In genomic region chrY:20961512-20961911, GRCh38 we compare ENCODE assay signal across 15 cellular contexts.
DNase-seq lines count a peak whose midpoint lies in the region; ATAC-seq and TF ChIP-seq lines count a peak whose summit lies in the region.
"Had no signal": no experiment of that assay in that cellular context is flagged by ENCODE, and none has a peak within 500 bp of the region (broad histone marks: within the 10 kb centered on the region; RNA-seq: fewer than 3 reads in every experiment).

No MANE protein-coding gene starts in this region.

- peak overlapping the region; percentile 52 for H3K27ac Mint-ChIP-seq in activated CD4-positive, alpha-beta memory T cell treated with anti-CD3 and anti-CD28 coated beads, Interleukin-2, amount 10 ng/mL, durations not matched to agents 7 days and 5 days
- no peak overlapping the region for H3K27ac Mint-ChIP-seq in activated CD4-positive, alpha-beta memory T cell treated with anti-CD3 and anti-CD28 coated beads for 36 hours
- peak overlapping the region; percentile 75 for H3K27ac Mint-ChIP-seq in CD8-positive, alpha-beta T cell
- H3K27ac Mint-ChIP-seq in T-helper 17 cell: no peak overlapping the region
- H3K27ac Mint-ChIP-seq in activated T-helper 2 cell treated with anti-CD3 and anti-CD28 coated beads, Interferon-gamma antibody, Interleukin-2, Interleukin-4, amounts not matched to agents 10 μg/mL and 5 μg/mL and 100 μg/mL, durations not matched to agents 14 hours and 24 hours and 36 hours: peak overlapping the region; percentile 8
- H3K27ac Mint-ChIP-seq: CD14-positive monocyte had no signal

- POLR2A ChIA-PET in activated CD4-positive, alpha-beta memory T cell treated with anti-CD3 and anti-CD28 coated beads, Interleukin-2, amount 10 ng/mL, durations not matched to agents 7 days and 5 days (lab: Charles Lee): no interaction called here
- POLR2A ChIA-PET in activated CD4-positive, alpha-beta memory T cell treated with anti-CD3 and anti-CD28 coated beads for 36 hours (lab: Charles Lee): no interaction called here
- POLR2A ChIA-PET in CD8-positive, alpha-beta T cell (lab: Charles Lee): interaction anchor here (0.5 kb wide), 1 partner anchor 268 kb away, joined by 3 read pairs; no protein-coding TSS in a partner anchor

- H3K36me3 ChIP-seq in CD8-positive, alpha-beta T cell (ENCODE audit: insufficient read depth, low read length): no peaks in the 10 kb centered on the region
- H3K36me3 ChIP-seq in GM23248 (ENCODE audit: low read depth): no peaks in the 10 kb centered on the region
- no peaks in the 10 kb centered on the region for H3K36me3 ChIP-seq in tibial nerve
- H3K36me3 ChIP-seq: Peyer's patch had no signal

- H3K4me2 ChIP-seq in GM23248 (ENCODE audit: unreplicated experiment): no peak overlapping the region

- no peak for TF ChIP-seq POLR2A in tibial nerve (IDR thresholded peaks at IDR 0.05)

- TF ChIP-seq EP300 in tibial nerve (IDR thresholded peaks at IDR 0.05): no peak

- H3K4me3 ChIP-seq in CD8-positive, alpha-beta T cell (ENCODE audit: low read depth, low read length): no peak overlapping the region
- H3K4me3 ChIP-seq in GM23248: no peak overlapping the region
- no peak overlapping the region for H3K4me3 ChIP-seq in tibial nerve
- H3K4me3 ChIP-seq: Peyer's patch had no signal

- H3K9me2 ChIP-seq in GM23248 (ENCODE audit: insufficient read depth): no peaks in the 10 kb centered on the region

- peaks cover 23% of the 10 kb centered on the region for H3K4me1 Mint-ChIP-seq in activated CD4-positive, alpha-beta memory T cell treated with anti-CD3 and anti-CD28 coated beads, Interleukin-2, amount 10 ng/mL, durations not matched to agents 7 days and 5 days
- peaks cover 24% of the 10 kb centered on the region for H3K4me1 Mint-ChIP-seq in activated CD4-positive, alpha-beta memory T cell treated with anti-CD3 and anti-CD28 coated beads for 36 hours (ENCODE audit: low read depth)
- peaks cover 21% of the 10 kb centered on the region for H3K4me1 Mint-ChIP-seq in CD8-positive, alpha-beta T cell (ENCODE audit: low read depth)
- H3K4me1 Mint-ChIP-seq in T-helper 17 cell: peaks cover 8% of the 10 kb centered on the region
- H3K4me1 Mint-ChIP-seq in activated T-helper 2 cell treated with anti-CD3 and anti-CD28 coated beads, Interferon-gamma antibody, Interleukin-2, Interleukin-4, amounts not matched to agents 10 μg/mL and 5 μg/mL and 100 μg/mL, durations not matched to agents 14 hours and 24 hours and 36 hours (ENCODE audit: low read depth): peaks cover 35% of the 10 kb centered on the region
- H3K4me1 Mint-ChIP-seq: CD14-positive monocyte had no signal

- H3K4me3 Mint-ChIP-seq in activated CD4-positive, alpha-beta memory T cell treated with anti-CD3 and anti-CD28 coated beads, Interleukin-2, amount 10 ng/mL, durations not matched to agents 7 days and 5 days: no peak overlapping the region
- no peak overlapping the region for H3K4me3 Mint-ChIP-seq in activated CD4-positive, alpha-beta memory T cell treated with anti-CD3 and anti-CD28 coated beads for 36 hours
- H3K4me3 Mint-ChIP-seq in CD8-positive, alpha-beta T cell: peak overlapping the region; percentile 32
- peak overlapping the region; percentile 28 for H3K4me3 Mint-ChIP-seq in T-helper 17 cell
- H3K4me3 Mint-ChIP-seq in activated T-helper 2 cell treated with anti-CD3 and anti-CD28 coated beads, Interferon-gamma antibody, Interleukin-2, Interleukin-4, amounts not matched to agents 10 μg/mL and 5 μg/mL and 100 μg/mL, durations not matched to agents 14 hours and 24 hours and 36 hours (ENCODE audit: low read depth): peak overlapping the region; percentile 2
- H3K4me3 Mint-ChIP-seq: CD14-positive monocyte had no signal

- no peak for DNase-seq in activated CD4-positive, alpha-beta memory T cell treated with anti-CD3 and anti-CD28 coated beads, Interleukin-2, amount 10 ng/mL, durations not matched to agents 7 days and 5 days
- DNase-seq in activated CD4-positive, alpha-beta memory T cell treated with anti-CD3 and anti-CD28 coated beads for 36 hours: no peak
- no peak for DNase-seq in CD8-positive, alpha-beta T cell
- DNase-seq in T-helper 17 cell: no peak
- DNase-seq in activated T-helper 2 cell treated with anti-CD3 and anti-CD28 coated beads, Interferon-gamma antibody, Interleukin-2, Interleukin-4, amounts not matched to agents 10 μg/mL and 5 μg/mL and 100 μg/mL, durations not matched to agents 14 hours and 24 hours and 36 hours (ENCODE audit: low spot score): no peak
- no peak for DNase-seq in GM23248
- DNase-seq in tibial nerve (ENCODE audit: low spot score in 2 of 2): no peak
- DNase-seq: Karpas-422, NCI-H1694 treated with DMSO at 0.1 percent for 48 hours, NCI-H2081 treated with DMSO at 0.1 percent for 48 hours, NCI-H2171 treated with DMSO at 0.1 percent for 48 hours, NCI-H526, Peyer's patch had no signal

- peaks cover 19% of the 10 kb centered on the region for H3K4me1 ChIP-seq in CD8-positive, alpha-beta T cell (ENCODE audit: insufficient read depth, low read length)
- H3K4me1 ChIP-seq in GM23248 (ENCODE audit: insufficient read depth) (no peaks in the 10 kb centered on the region), tibial nerve (no peaks in the 10 kb centered on the region)
- H3K4me1 ChIP-seq: Peyer's patch had no signal

- H3F3A ChIP-seq in GM23248 (ENCODE audit: insufficient read depth): no peaks in the 10 kb centered on the region

- intact Hi-C loops in activated CD4-positive, alpha-beta memory T cell treated with anti-CD3 and anti-CD28 coated beads for 36 hours (cut with micrococcal nuclease): loop anchor here (10.0 kb wide), 1 partner anchor 303 kb away; no protein-coding TSS in a partner anchor
- intact Hi-C loops in CD8-positive, alpha-beta T cell (cut with DNase I, micrococcal nuclease): no loop called here
- intact Hi-C loops in activated T-helper 2 cell treated with anti-CD3 and anti-CD28 coated beads, Interferon-gamma antibody, Interleukin-2, Interleukin-4, amounts not matched to agents 10 μg/mL and 5 μg/mL and 100 μg/mL, durations not matched to agents 14 hours and 24 hours and 36 hours (cut with micrococcal nuclease): loop anchor here (5.0 to 10.0 kb wide), 2 partner anchors 41 to 303 kb away; no protein-coding TSS in a partner anchor

- ATAC-seq in CD8-positive, alpha-beta T cell: no peak
- ATAC-seq in T-helper 17 cell: no peak
- ATAC-seq: SK-N-SH treated with all-trans-retinoic acid at 6 μM for 48 hours had no signal

- WGBS in GM23248 (ENCODE audit: low coverage in 1 of 2, low lambda C conversion rate in 2 of 2, missing lambda C conversion rate in 2 of 2), 2 experiments: 25 to 62% methylated on average over 2 of the region's 2 CpGs
- 81% methylated on average over 2 of the region's 2 CpGs; no CpG with 5 or more reads in 1 of the 2 donors for WGBS in tibial nerve, 2 donors

- no peak overlapping the region for H3K9ac ChIP-seq in GM23248

- TF ChIP-seq CTCF in CD8-positive, alpha-beta T cell (IDR thresholded peaks at IDR 0.05): no peak
- TF ChIP-seq CTCF in tibial nerve (IDR thresholded peaks at IDR 0.05): no peak

- H3K36me3 Mint-ChIP-seq in activated CD4-positive, alpha-beta memory T cell treated with anti-CD3 and anti-CD28 coated beads, Interleukin-2, amount 10 ng/mL, durations not matched to agents 7 days and 5 days (ENCODE audit: low read depth): peaks cover 15% of the 10 kb centered on the region
- no peaks in the 10 kb centered on the region for H3K36me3 Mint-ChIP-seq in activated CD4-positive, alpha-beta memory T cell treated with anti-CD3 and anti-CD28 coated beads for 36 hours
- no peaks in the 10 kb centered on the region for H3K36me3 Mint-ChIP-seq in CD8-positive, alpha-beta T cell
- no peaks in the 10 kb centered on the region for H3K36me3 Mint-ChIP-seq in T-helper 17 cell (ENCODE audit: low read depth)
- peaks cover 10% of the 10 kb centered on the region for H3K36me3 Mint-ChIP-seq in activated T-helper 2 cell treated with anti-CD3 and anti-CD28 coated beads, Interferon-gamma antibody, Interleukin-2, Interleukin-4, amounts not matched to agents 10 μg/mL and 5 μg/mL and 100 μg/mL, durations not matched to agents 14 hours and 24 hours and 36 hours (ENCODE audit: low read depth)
- H3K36me3 Mint-ChIP-seq: CD14-positive monocyte had no signal

- no peaks in the 10 kb centered on the region for H4K20me1 ChIP-seq in GM23248 (ENCODE audit: insufficient read depth)

- H2AFZ ChIP-seq in GM23248: no peak overlapping the region

- in situ Hi-C loops in GM23248 (cut with MboI): no loop called here

- CTCF ChIA-PET in activated CD4-positive, alpha-beta memory T cell treated with anti-CD3 and anti-CD28 coated beads, Interleukin-2, amount 10 ng/mL, durations not matched to agents 7 days and 5 days (lab: Charles Lee): no interaction called here
- CTCF ChIA-PET in activated CD4-positive, alpha-beta memory T cell treated with anti-CD3 and anti-CD28 coated beads for 36 hours (lab: Charles Lee): no interaction called here
- CTCF ChIA-PET in CD8-positive, alpha-beta T cell (lab: Charles Lee): no interaction called here

- no peaks in the 10 kb centered on the region for H3K9me3 Mint-ChIP-seq in activated CD4-positive, alpha-beta memory T cell treated with anti-CD3 and anti-CD28 coated beads, Interleukin-2, amount 10 ng/mL, durations not matched to agents 7 days and 5 days
- no peaks in the 10 kb centered on the region for H3K9me3 Mint-ChIP-seq in activated CD4-positive, alpha-beta memory T cell treated with anti-CD3 and anti-CD28 coated beads for 36 hours
- no peaks in the 10 kb centered on the region for H3K9me3 Mint-ChIP-seq in CD8-positive, alpha-beta T cell
- peaks cover 16% of the 10 kb centered on the region for H3K9me3 Mint-ChIP-seq in activated T-helper 2 cell treated with anti-CD3 and anti-CD28 coated beads, Interferon-gamma antibody, Interleukin-2, Interleukin-4, amounts not matched to agents 10 μg/mL and 5 μg/mL and 100 μg/mL, durations not matched to agents 14 hours and 24 hours and 36 hours

- no peak overlapping the region for H3K27ac ChIP-seq in CD8-positive, alpha-beta T cell (ENCODE audit: low read depth, low read length)
- H3K27ac ChIP-seq in GM23248: no peak overlapping the region
- H3K27ac ChIP-seq in tibial nerve: no peak overlapping the region
- H3K27ac ChIP-seq: Peyer's patch had no signal

- H3K27me3 ChIP-seq in CD8-positive, alpha-beta T cell (ENCODE audit: insufficient read depth, low read length): no peaks in the 10 kb centered on the region
- H3K27me3 ChIP-seq in GM23248 (replicated peaks; ENCODE audit: insufficient read depth) (no peaks in the 10 kb centered on the region), tibial nerve (no peaks in the 10 kb centered on the region)
- H3K27me3 ChIP-seq: Peyer's patch had no signal

- no peaks in the 10 kb centered on the region for H3K27me3 Mint-ChIP-seq in activated CD4-positive, alpha-beta memory T cell treated with anti-CD3 and anti-CD28 coated beads, Interleukin-2, amount 10 ng/mL, durations not matched to agents 7 days and 5 days
- no peaks in the 10 kb centered on the region for H3K27me3 Mint-ChIP-seq in activated CD4-positive, alpha-beta memory T cell treated with anti-CD3 and anti-CD28 coated beads for 36 hours
- H3K27me3 Mint-ChIP-seq in CD8-positive, alpha-beta T cell (ENCODE audit: low read depth): no peaks in the 10 kb centered on the region
- H3K27me3 Mint-ChIP-seq in T-helper 17 cell: no peaks in the 10 kb centered on the region
- H3K27me3 Mint-ChIP-seq in activated T-helper 2 cell treated with anti-CD3 and anti-CD28 coated beads, Interferon-gamma antibody, Interleukin-2, Interleukin-4, amounts not matched to agents 10 μg/mL and 5 μg/mL and 100 μg/mL, durations not matched to agents 14 hours and 24 hours and 36 hours (ENCODE audit: low read depth): no peaks in the 10 kb centered on the region

- no peaks in the 10 kb centered on the region for H3K79me2 ChIP-seq in GM23248 (ENCODE audit: insufficient read depth)

- no peaks in the 10 kb centered on the region for H3K9me3 ChIP-seq in CD8-positive, alpha-beta T cell (ENCODE audit: low read length)
- H3K9me3 ChIP-seq in T-helper 17 cell (ENCODE audit: control insufficient read depth, low read length, poor library complexity, severe bottlenecking): no peaks in the 10 kb centered on the region
- no peaks in the 10 kb centered on the region for H3K9me3 ChIP-seq in GM23248 (ENCODE audit: low read depth)
- no peaks in the 10 kb centered on the region for H3K9me3 ChIP-seq in tibial nerve
- H3K9me3 ChIP-seq: Peyer's patch had no signal

Comparison
In these comparisons a context has a peak if more than half of its experiments do, and no peak if none do; other contexts are left out.
1. H3K27ac Mint-ChIP-seq: peak in activated CD4-positive, alpha-beta memory T cell treated with anti-CD3 and anti-CD28 coated beads, Interleukin-2, amount 10 ng/mL, durations not matched to agents 7 days and 5 days (single experiment), CD8-positive, alpha-beta T cell (single experiment) and activated T-helper 2 cell treated with anti-CD3 and anti-CD28 coated beads, Interferon-gamma antibody, Interleukin-2, Interleukin-4, amounts not matched to agents 10 μg/mL and 5 μg/mL and 100 μg/mL, durations not matched to agents 14 hours and 24 hours and 36 hours (single experiment); none in activated CD4-positive, alpha-beta memory T cell treated with anti-CD3 and anti-CD28 coated beads for 36 hours (single experiment) and T-helper 17 cell (single experiment).
2. H3K4me3 Mint-ChIP-seq: peak in CD8-positive, alpha-beta T cell (single experiment), T-helper 17 cell (single experiment) and activated T-helper 2 cell treated with anti-CD3 and anti-CD28 coated beads, Interferon-gamma antibody, Interleukin-2, Interleukin-4, amounts not matched to agents 10 μg/mL and 5 μg/mL and 100 μg/mL, durations not matched to agents 14 hours and 24 hours and 36 hours (single experiment); none in activated CD4-positive, alpha-beta memory T cell treated with anti-CD3 and anti-CD28 coated beads, Interleukin-2, amount 10 ng/mL, durations not matched to agents 7 days and 5 days (single experiment) and activated CD4-positive, alpha-beta memory T cell treated with anti-CD3 and anti-CD28 coated beads for 36 hours (single experiment).
3. intact Hi-C loops: an anchor here in activated CD4-positive, alpha-beta memory T cell treated with anti-CD3 and anti-CD28 coated beads for 36 hours (10.0 kb wide) and activated T-helper 2 cell treated with anti-CD3 and anti-CD28 coated beads, Interferon-gamma antibody, Interleukin-2, Interleukin-4, amounts not matched to agents 10 μg/mL and 5 μg/mL and 100 μg/mL, durations not matched to agents 14 hours and 24 hours and 36 hours (5.0 to 10.0 kb wide); none called in CD8-positive, alpha-beta T cell.